Comparison of ENCODE assay signal across 18 cellular contexts in the genomic region with DNA sequence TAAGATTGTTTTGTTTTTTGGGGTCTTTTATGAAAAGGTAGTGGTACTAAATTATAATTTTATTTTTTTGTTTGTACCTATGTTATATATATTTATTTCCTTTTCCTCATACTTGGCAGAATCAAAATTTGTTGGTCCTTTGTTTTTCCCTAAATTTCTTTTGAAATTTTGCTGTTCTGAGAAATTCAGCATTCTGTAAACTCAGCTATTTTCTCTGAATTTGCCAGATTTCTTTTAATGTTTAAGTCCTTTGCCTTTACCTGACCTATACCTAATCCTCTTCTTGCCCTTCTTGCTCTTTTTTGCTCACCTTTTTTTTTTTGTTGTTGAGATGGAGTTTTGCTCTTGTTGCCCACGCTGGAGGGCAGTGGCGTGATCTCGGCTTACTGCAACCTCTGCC. TPM values are rescaled to one million over a fixed set of nuclear protein-coding genes. Genes with fewer than 3 reads are reported as not detected.
DNase-seq lines count a peak whose midpoint lies in the region; ATAC-seq, FAIRE-seq and TF ChIP-seq lines count a peak whose summit lies in the region.
"Had no signal": no experiment of that assay in that cellular context is flagged by ENCODE, and none has a peak within 500 bp of the region (broad histone marks: within the 10 kb centered on the region; RNA-seq: fewer than 3 reads in every experiment).

No MANE protein-coding gene starts in this region.

- no peak overlapping the region for H3K18ac ChIP-seq in IMR-90 (ENCODE audit: low read depth, low read length)

- H3K27me3 Mint-ChIP-seq in CD8-positive, alpha-beta T cell (ENCODE audit: low read depth), result no peaks in the 10 kb centered on the region
- no peaks in the 10 kb centered on the region for H3K27me3 Mint-ChIP-seq in stimulated activated naive B cell treated with anti-CD40 and anti-IgM and Interleukin-4, amounts not matched to agents 10 μg/mL and 1 μg/mL and 100 μg/mL, for 72 hours
- H3K27me3 Mint-ChIP-seq: CD4-positive, CD25-positive, alpha-beta regulatory T cell; IgD-negative memory B cell had no signal

- H2BK20ac ChIP-seq in IMR-90 (ENCODE audit: low read depth, low read length), result no peak overlapping the region

- no peak overlapping the region for H2BK5ac ChIP-seq in IMR-90 (ENCODE audit: low read depth, low read length, poor library complexity, severe bottlenecking)

- H4K20me1 ChIP-seq in IMR-90 (ENCODE audit: insufficient read depth, low read length), result no peaks in the 10 kb centered on the region
- H4K20me1 ChIP-seq: BLaER1 treated with 17β-estradiol and CSF1 and Interleukin-3, amounts not matched to agents 10 nM and 100 nM had no signal

- H3K4me2 ChIP-seq in IMR-90 (ENCODE audit: low read depth, low read length), result no peak overlapping the region
- H3K4me2 ChIP-seq: BLaER1 treated with 17β-estradiol and CSF1 and Interleukin-3, amounts not matched to agents 10 nM and 100 nM; GM23338; KMS-11 had no signal

- in situ Hi-C loops in IMR-90 (cut with MboI; ENCODE audit: low sequenced_read_pairs), result no loop called here

- no peak for DNase-seq in CD8-positive, alpha-beta T cell
- DNase-seq in IMR-90 (no peak), frontal cortex (ENCODE audit: low spot score in 2 of 2) (no peak), SKM-1 treated with dmso at 0.1 percent for 144 hours (lab: John Stamatoyannopoulos, UW; ENCODE audit: unreplicated experiment) (no peak), Peyer's patch (no peak), cortex of kidney (lab: John Stamatoyannopoulos, UW) (no peak)
- no peak for DNase-seq in stimulated activated naive B cell treated with anti-CD40 and anti-IgM and Interleukin-4, amounts not matched to agents 10 μg/mL and 1 μg/mL and 100 μg/mL, for 72 hours
- DNase-seq: AML-193; CD4-positive, CD25-positive, alpha-beta regulatory T cell; DMS79; EL; GDM1 had no signal

- peaks cover 59% of the 10 kb centered on the region for H3K36me3 Mint-ChIP-seq in CD8-positive, alpha-beta T cell
- H3K36me3 Mint-ChIP-seq in stimulated activated naive B cell treated with anti-CD40 and anti-IgM and Interleukin-4, amounts not matched to agents 10 μg/mL and 1 μg/mL and 100 μg/mL, for 72 hours, result peaks cover 7 to 16% of the 10 kb centered on the region in 2 donors

- no peaks in the 10 kb centered on the region for H3K4me1 ChIP-seq in CD8-positive, alpha-beta T cell (ENCODE audit: insufficient read depth, low read length)
- H3K4me1 ChIP-seq in IMR-90 (ENCODE audit: control insufficient read depth, insufficient read depth, low read length), result no peaks in the 10 kb centered on the region
- no peaks in the 10 kb centered on the region for H3K4me1 ChIP-seq in Peyer's patch
- H3K4me1 ChIP-seq: HAP-1 had no signal

- no peak overlapping the region for H4K91ac ChIP-seq in IMR-90 (ENCODE audit: insufficient read depth, low read depth, low read length)

- H3K27ac Mint-ChIP-seq in CD8-positive, alpha-beta T cell, result peak overlapping the region; percentile 25
- H3K27ac Mint-ChIP-seq in stimulated activated naive B cell treated with anti-CD40 and anti-IgM and Interleukin-4, amounts not matched to agents 10 μg/mL and 1 μg/mL and 100 μg/mL, for 72 hours, result peak overlapping the region; percentile 45
- H3K27ac Mint-ChIP-seq: GM23338, IgD-negative memory B cell had no signal

- H3K36me3 ChIP-seq in CD8-positive, alpha-beta T cell (ENCODE audit: insufficient read depth, low read length), result peaks cover 15% of the 10 kb centered on the region
- H3K36me3 ChIP-seq in IMR-90 (ENCODE audit: control insufficient read depth, insufficient read depth, low read length) (no peaks in the 10 kb centered on the region), Peyer's patch (peaks cover 0 to 6% (median 0%) of the 10 kb centered on the region in 3 donors)

- POLR2A ChIA-PET in CD8-positive, alpha-beta T cell (lab: Charles Lee), result interaction anchor here (1.9 kb wide), 1 partner anchor 10 kb away, joined by 6 read pairs; no protein-coding TSS in a partner anchor
- POLR2A ChIA-PET in IMR-90 (lab: Charles Lee; ENCODE audit: unreplicated experiment), result no interaction called here

- no peak overlapping the region for H3K4me3 Mint-ChIP-seq in CD8-positive, alpha-beta T cell
- no peak overlapping the region for H3K4me3 Mint-ChIP-seq in stimulated activated naive B cell treated with anti-CD40 and anti-IgM and Interleukin-4, amounts not matched to agents 10 μg/mL and 1 μg/mL and 100 μg/mL, for 72 hours
- H3K4me3 Mint-ChIP-seq: CD4-positive, CD25-positive, alpha-beta regulatory T cell; GM23338; IgD-negative memory B cell had no signal

- no peak overlapping the region for H3K4me3 ChIP-seq in CD8-positive, alpha-beta T cell (ENCODE audit: low read depth, low read length)
- H3K4me3 ChIP-seq in IMR-90 (ENCODE audit: insufficient read depth, low read depth, low read length) (no peak overlapping the region), Peyer's patch (no peak overlapping the region)
- H3K4me3 ChIP-seq: BLaER1 treated with 17β-estradiol and CSF1 and Interleukin-3, amounts not matched to agents 10 nM and 100 nM; GM23338; HAP-1 had no signal

- CTCF ChIA-PET in CD8-positive, alpha-beta T cell (lab: Charles Lee), result no interaction called here
- CTCF ChIA-PET in IMR-90 (lab: Yijun Ruan, JAX), result no interaction called here

- TF ChIP-seq RAD21 in IMR-90 (IDR thresholded peaks at IDR 0.05; ENCODE audit: low read length), result no peak

- no peak overlapping the region for H3K23ac ChIP-seq in IMR-90 (ENCODE audit: low read depth, low read length)

- peak; percentile 3 for FAIRE-seq in frontal cortex (lab: Jason Lieb, UNC)
- FAIRE-seq: GM12892 had no signal

- dilution Hi-C loops in IMR-90 (cut with HindIII; ENCODE audit: low sequenced_read_pairs, unreplicated experiment), result no loop called here

- H3K14ac ChIP-seq in IMR-90 (replicated peaks; ENCODE audit: low read depth, low read length), result no peak overlapping the region

- H2AK9ac ChIP-seq in IMR-90 (replicated peaks; ENCODE audit: low read depth, low read length, poor library complexity), result no peak overlapping the region

- H3K56ac ChIP-seq in IMR-90 (ENCODE audit: extremely low read depth, insufficient read depth, low read length), result no peak overlapping the region

- no TSS peak for BruUV-seq in IMR-90 (replicated peaks; lab: Mats Ljungman, UMichigan)

- no peak overlapping the region for H2AFZ ChIP-seq in IMR-90 (replicated peaks; ENCODE audit: low read length, poor library complexity)
- H2AFZ ChIP-seq: GM23338 had no signal

- H3K4me1 Mint-ChIP-seq in CD8-positive, alpha-beta T cell (ENCODE audit: low read depth), result peaks cover 5% of the 10 kb centered on the region
- H3K4me1 Mint-ChIP-seq in stimulated activated naive B cell treated with anti-CD40 and anti-IgM and Interleukin-4, amounts not matched to agents 10 μg/mL and 1 μg/mL and 100 μg/mL, for 72 hours, result peaks cover 0 to 5% of the 10 kb centered on the region in 2 donors
- H3K4me1 Mint-ChIP-seq: IgD-negative memory B cell had no signal

- no peak overlapping the region for H3K4ac ChIP-seq in IMR-90 (ENCODE audit: low read depth, low read length)

- H3K27me3 ChIP-seq in CD8-positive, alpha-beta T cell (ENCODE audit: insufficient read depth, low read length), result no peaks in the 10 kb centered on the region
- H3K27me3 ChIP-seq in IMR-90 (ENCODE audit: control insufficient read depth, insufficient read depth, low read length) (no peaks in the 10 kb centered on the region), Peyer's patch (no peaks in the 10 kb centered on the region)
- H3K27me3 ChIP-seq: BLaER1 treated with 17β-estradiol and CSF1 and Interleukin-3, amounts not matched to agents 10 nM and 100 nM had no signal

- no peaks in the 10 kb centered on the region for H3K79me1 ChIP-seq in IMR-90 (ENCODE audit: low read depth in 1 of 2, low read length in 2 of 2)

- TF ChIP-seq POLR2A in IMR-90 (IDR thresholded peaks at IDR 0.05; ENCODE audit: low read depth, low read length) (no peak), Peyer's patch (IDR thresholded peaks at IDR 0.05) (no peak)

- WGBS in IMR-90 (ENCODE audit: extremely low coverage in 2 of 2, insufficient read length in 1 of 2), 2 experiments, result no CpG with 5 or more reads among the region's 3 CpGs

- TF ChIP-seq CTCF in CD8-positive, alpha-beta T cell (IDR thresholded peaks at IDR 0.05), result no peak
- TF ChIP-seq CTCF in IMR-90 (conservative IDR thresholded peaks at IDR 0.05; ENCODE audit: low read depth, low read length), result no peak
- no peak for TF ChIP-seq CTCF in Peyer's patch (IDR thresholded peaks at IDR 0.05)

- H3K9me1 ChIP-seq in IMR-90 (ENCODE audit: insufficient read depth, low read length), result no peaks in the 10 kb centered on the region

- no peak for ATAC-seq in CD8-positive, alpha-beta T cell
- no peak for ATAC-seq in IMR-90 (ENCODE audit: low read depth)
- ATAC-seq in stimulated activated naive B cell treated with anti-CD40 and anti-IgM and Interleukin-4, amounts not matched to agents 10 μg/mL and 1 μg/mL and 100 μg/mL, for 72 hours (replicated peaks), result no peak
- ATAC-seq: GM23338 had no signal

- no peak overlapping the region for H4K8ac ChIP-seq in IMR-90 (ENCODE audit: low read depth in 2 of 2, low read length in 2 of 2)

- H2BK120ac ChIP-seq in IMR-90 (ENCODE audit: low read depth, low read length), result no peak overlapping the region

- no peak overlapping the region for H3K9ac ChIP-seq in IMR-90 (ENCODE audit: low read depth, low read length)
- H3K9ac ChIP-seq: BLaER1 treated with 17β-estradiol and CSF1 and Interleukin-3, amounts not matched to agents 10 nM and 100 nM; KMS-11 had no signal

- H2BK15ac ChIP-seq in IMR-90 (ENCODE audit: low read depth, low read length), result no peak overlapping the region

- intact Hi-C loops in CD8-positive, alpha-beta T cell (cut with DNase I, micrococcal nuclease), result no loop called here
- intact Hi-C loops in IMR-90 (cut with micrococcal nuclease), result no loop called here

- no peak overlapping the region for H4K5ac ChIP-seq in IMR-90 (ENCODE audit: low read depth, low read length)

- no peaks in the 10 kb centered on the region for H3K9me3 ChIP-seq in CD8-positive, alpha-beta T cell (ENCODE audit: low read length)
- no peaks in the 10 kb centered on the region for H3K9me3 ChIP-seq in IMR-90 (ENCODE audit: control insufficient read depth, insufficient read depth, low read length)
- H3K9me3 ChIP-seq in Peyer's patch, result no peaks in the 10 kb centered on the region
- H3K9me3 ChIP-seq: HAP-1 had no signal

- H2AK5ac ChIP-seq in IMR-90 (ENCODE audit: low read depth, low read length), result no peak overlapping the region

- no peaks in the 10 kb centered on the region for H3K9me3 Mint-ChIP-seq in CD8-positive, alpha-beta T cell
- no peaks in the 10 kb centered on the region for H3K9me3 Mint-ChIP-seq in stimulated activated naive B cell treated with anti-CD40 and anti-IgM and Interleukin-4, amounts not matched to agents 10 μg/mL and 1 μg/mL and 100 μg/mL, for 72 hours
- H3K9me3 Mint-ChIP-seq: CD4-positive, CD25-positive, alpha-beta regulatory T cell; GM23338; IgD-negative memory B cell had no signal

- H3K27ac ChIP-seq in CD8-positive, alpha-beta T cell (ENCODE audit: low read depth, low read length), result no peak overlapping the region
- H3K27ac ChIP-seq in IMR-90 (ENCODE audit: insufficient read depth, low read length) (no peak overlapping the region), Peyer's patch (no peak overlapping the region)
- H3K27ac ChIP-seq: BLaER1 treated with 17β-estradiol and CSF1 and Interleukin-3, amounts not matched to agents 10 nM and 100 nM; KMS-11 had no signal

RNA-seq across cellular contexts. Expression of gene N4BP2, which starts 55.7 kb away (rescaled TPM):
- total RNA-seq in CD8-positive, alpha-beta T cell, result 10 to 100 TPM; 19.5 to 20.4 TPM
- total RNA-seq in IMR-90 (2012; rRNA removed) (2.2 and 4.2 TPM in 2 replicates), frontal cortex (77.5 TPM), Peyer's patch (10 to 100 TPM in 3 of 4 donors, 1 to 10 TPM in 1; 8.1 to 39.6 (median 10.2) TPM)
- polyA plus RNA-seq in IMR-90 (2012; rRNA removed), result 0.62 and 0.84 TPM in 2 replicates
- 0.10 and 0.13 TPM in 2 replicates for polyA plus RNA-seq in IMR-90 (2012; cell fraction: cytosol; rRNA removed)
- polyA plus RNA-seq in IMR-90 (2012; cell fraction: nucleus; rRNA removed; ENCODE audit: low replicate concordance), result 0.18 and 2.0 TPM in 2 replicates
